8 cellular contexts compared by ENCODE assay signal in the genomic region with DNA sequence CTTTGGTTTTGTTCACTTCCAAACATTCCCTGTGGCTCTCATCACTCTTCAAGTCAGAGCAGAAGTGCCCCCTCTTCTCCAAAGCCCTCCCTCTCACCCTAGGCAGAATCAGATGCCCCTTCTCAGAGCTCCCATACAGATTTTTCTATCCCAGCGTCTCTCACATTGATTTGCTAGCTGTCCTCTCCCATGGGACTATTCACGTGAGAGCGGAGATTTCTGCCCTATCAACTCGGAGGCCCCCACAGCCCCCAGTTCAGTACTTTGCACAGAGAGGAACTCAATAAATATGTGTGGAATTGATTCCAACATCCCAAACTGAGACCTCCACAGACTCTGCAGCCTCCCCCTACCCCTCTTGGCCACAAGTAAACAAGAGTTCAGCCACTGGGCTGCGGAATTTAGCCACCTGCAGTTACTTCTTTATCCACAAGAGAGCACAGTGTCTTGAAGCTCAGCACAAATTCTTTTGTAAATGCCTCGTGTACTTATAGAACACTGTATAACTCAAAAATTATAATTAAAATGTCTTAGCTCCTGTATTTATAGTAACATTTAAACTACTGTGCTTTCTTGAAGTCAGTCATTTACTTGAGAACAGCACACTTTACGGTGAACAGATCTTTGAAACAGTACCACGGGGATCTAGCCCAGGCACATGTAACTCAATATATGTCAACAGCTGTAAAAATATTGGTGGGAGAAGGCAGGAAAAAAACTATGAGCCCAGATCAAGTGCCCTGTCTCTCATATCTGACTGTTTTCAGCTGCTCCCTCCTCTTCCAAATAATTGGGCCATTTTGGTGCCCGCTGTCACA.
DNase-seq lines count a peak whose midpoint lies in the region; ATAC-seq, FAIRE-seq and TF ChIP-seq lines count a peak whose summit lies in the region.

No MANE protein-coding gene starts in this region.

- H3K36me3 ChIP-seq in heart left ventricle: no peaks in the 10 kb centered on the region
- no peaks in the 10 kb centered on the region for H3K36me3 ChIP-seq in RWPE2 (ENCODE audit: low read depth)
- H3K36me3 ChIP-seq in iPS-15b (ENCODE audit: control insufficient read depth, insufficient read depth, low read length): peaks cover 3% of the 10 kb centered on the region

- FAIRE-seq in urothelium cell line (lab: Jason Lieb, UNC): no peak

- H3K9me3 ChIP-seq in heart left ventricle (no peaks in the 10 kb centered on the region), RWPE2 (ENCODE audit: severe bottlenecking) (no peaks in the 10 kb centered on the region), iPS-15b (ENCODE audit: control insufficient read depth, insufficient read depth, low read length) (no peaks in the 10 kb centered on the region)

- peak overlapping the region; percentile 29 for H3K9ac ChIP-seq in iPS-15b (ENCODE audit: low read depth, low read length)

- no peak overlapping the region for H3K27ac ChIP-seq in heart left ventricle
- H3K27ac ChIP-seq in RWPE2 (ENCODE audit: poor library complexity, severe bottlenecking): no peak overlapping the region

- no peaks in the 10 kb centered on the region for H3K27me3 ChIP-seq in heart left ventricle
- H3K27me3 ChIP-seq in RWPE2 (ENCODE audit: insufficient read depth, poor library complexity, severe bottlenecking): peaks cover 28% of the 10 kb centered on the region
- H3K27me3 ChIP-seq in iPS-15b (ENCODE audit: control insufficient read depth, insufficient read depth, low read length): no peaks in the 10 kb centered on the region

- H3K4me1 ChIP-seq in heart left ventricle (peaks cover 0 to 27% (median 0%) of the 10 kb centered on the region in 12 donors), RWPE2 (ENCODE audit: insufficient read depth, poor library complexity, severe bottlenecking) (no peaks in the 10 kb centered on the region), iPS-15b (ENCODE audit: control insufficient read depth, insufficient read depth, low read length) (peaks cover 11% of the 10 kb centered on the region)

- ATAC-seq in heart left ventricle (no peak), RWPE2 (ENCODE audit: low read depth) (no peak)

- TF ChIP-seq CTCF in heart left ventricle (IDR thresholded peaks at IDR 0.05): peak; percentile 25 to 57 (median 44)
- TF ChIP-seq CTCF in RWPE2 (IDR thresholded peaks at IDR 0.05; ENCODE audit: poor library complexity, severe bottlenecking): peak; percentile 33

- intact Hi-C loops in heart left ventricle (cut with DNase I) (loop anchor here in 2 of 10 donors (5.0 kb wide), 1 partner anchor 36 kb away; no protein-coding TSS in a partner anchor), cardiac septum (cut with DNase I) (no loop called here)

- no peak for DNase-seq in heart left ventricle
- no peak for DNase-seq in cardiac septum (ENCODE audit: low spot score)
- no peak for DNase-seq in RWPE2 (ENCODE audit: low spot score)
- peak; percentile 19 for DNase-seq in urothelium cell line (ENCODE audit: low spot score)
- DNase-seq in NCI-H226: no peak
- no peak for DNase-seq in KG1 (lab: John Stamatoyannopoulos, UW)
- no peak for DNase-seq in HK-2 (ENCODE audit: unreplicated experiment)

- no peak for TF ChIP-seq POLR2A in heart left ventricle (IDR thresholded peaks at IDR 0.05)

- H3K4me3 ChIP-seq in heart left ventricle: no peak overlapping the region
- H3K4me3 ChIP-seq in RWPE2 (ENCODE audit: severe bottlenecking): no peak overlapping the region
- peak overlapping the region; percentile 27 for H3K4me3 ChIP-seq in iPS-15b (ENCODE audit: low read depth, low read length)

- 56 to 65% (median 62%) methylated on average over 9 of the region's 9 CpGs for WGBS in heart left ventricle, 4 donors
